Comparison of ENCODE assay signal across 8 cellular contexts in the genomic region with DNA sequence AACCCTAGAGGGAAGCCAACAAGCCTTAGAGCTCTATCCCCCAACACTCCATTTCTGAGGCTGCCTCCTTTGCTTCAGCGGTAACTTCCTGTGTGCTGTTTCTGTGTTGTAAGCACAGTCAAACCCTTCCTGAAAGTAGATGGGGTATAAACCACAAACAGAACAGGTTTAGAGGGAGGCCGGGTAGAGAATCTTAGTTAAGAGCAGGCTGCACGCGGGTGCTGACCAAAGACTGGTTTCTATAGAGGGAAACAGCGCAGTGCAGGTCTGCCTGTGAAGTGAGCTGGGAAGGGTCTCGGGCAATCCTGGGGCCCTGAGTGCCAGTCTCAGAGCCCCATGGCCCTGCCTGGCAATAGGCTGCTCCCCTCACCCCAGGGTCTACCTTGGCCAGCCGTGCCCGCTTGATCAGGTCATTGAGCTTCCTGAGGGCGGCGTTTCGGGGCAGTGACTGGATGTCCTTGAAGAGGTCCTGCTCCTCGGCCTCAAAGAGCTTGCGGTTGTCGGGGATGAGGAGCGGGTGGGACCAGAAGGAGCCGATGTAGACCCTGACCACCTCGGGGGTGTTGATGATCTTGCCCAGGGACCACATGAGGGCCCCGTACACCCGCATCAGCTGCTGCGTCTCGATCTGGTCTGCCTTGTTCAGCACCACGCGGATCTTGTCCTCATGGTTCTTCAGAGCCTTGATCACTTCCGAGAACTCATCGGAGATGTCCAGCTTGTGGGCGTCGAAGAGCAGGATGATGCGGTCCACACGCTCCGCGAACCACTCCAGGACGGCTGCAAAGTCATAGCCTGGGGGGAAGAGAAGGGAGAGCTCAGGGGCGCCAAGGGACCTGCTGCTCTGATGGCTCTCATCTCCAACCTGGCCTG. TPM values are rescaled to one million over a fixed set of nuclear protein-coding genes. Genes with fewer than 3 reads are reported as not detected.
DNase-seq lines count a peak whose midpoint lies in the region; ATAC-seq and TF ChIP-seq lines count a peak whose summit lies in the region.

No MANE protein-coding gene starts in this region.

- H3K27me3 Mint-ChIP-seq in HFFc6 (ENCODE audit: insufficient read depth), result peaks cover 1% of the 10 kb centered on the region; the same call in 1 of the 2 replicates

- peak overlapping the region; percentile 44 for H3K27ac ChIP-seq in adipose tissue (ENCODE audit: low read depth, low read length)

- ATAC-seq in GM18519 (IDR thresholded peaks at IDR 0.05; ENCODE audit: low FRiP score, unreplicated experiment) (peak; percentile 34), SK-N-SH treated with all-trans-retinoic acid at 6 μM for 48 hours (no peak)
- ATAC-seq in stimulated activated effector memory CD8-positive, alpha-beta T cell treated with anti-CD3 and anti-CD28 coated beads, Interleukin-12 subunit alpha, Interleukin-12 subunit beta, amount 100 ng/mL, for 72 hours, result peak; percentile 83

- peaks cover 50% of the 10 kb centered on the region for H3K4me1 Mint-ChIP-seq in HFFc6 (ENCODE audit: low read depth)
- peaks cover 88% of the 10 kb centered on the region for H3K4me1 Mint-ChIP-seq in stimulated activated effector memory CD8-positive, alpha-beta T cell treated with anti-CD3 and anti-CD28 coated beads, Interleukin-12 subunit alpha, Interleukin-12 subunit beta, amount 100 ng/mL, for 72 hours

- H3K36me3 Mint-ChIP-seq in HFFc6 (ENCODE audit: low read depth), result peaks cover 18% of the 10 kb centered on the region
- H3K36me3 Mint-ChIP-seq in stimulated activated effector memory CD8-positive, alpha-beta T cell treated with anti-CD3 and anti-CD28 coated beads, Interleukin-12 subunit alpha, Interleukin-12 subunit beta, amount 100 ng/mL, for 72 hours, result peaks cover 79% of the 10 kb centered on the region

- H3K9me3 Mint-ChIP-seq in HFFc6, result no peaks in the 10 kb centered on the region
- no peaks in the 10 kb centered on the region for H3K9me3 Mint-ChIP-seq in stimulated activated effector memory CD8-positive, alpha-beta T cell treated with anti-CD3 and anti-CD28 coated beads, Interleukin-12 subunit alpha, Interleukin-12 subunit beta, amount 100 ng/mL, for 72 hours

- H3K27ac Mint-ChIP-seq in HFFc6, result peak overlapping the region; percentile 43; the same call in 1 of the 2 replicates
- peak overlapping the region; percentile 97 for H3K27ac Mint-ChIP-seq in stimulated activated effector memory CD8-positive, alpha-beta T cell treated with anti-CD3 and anti-CD28 coated beads, Interleukin-12 subunit alpha, Interleukin-12 subunit beta, amount 100 ng/mL, for 72 hours

- no peak for DNase-seq in HFFc6
- DNase-seq in MV-4-11 (lab: John Stamatoyannopoulos, UW), result peak; percentile 89
- peak in 1 of 2 donors; percentile 87 for DNase-seq in stimulated activated effector memory CD8-positive, alpha-beta T cell treated with anti-CD3 and anti-CD28 coated beads, Interleukin-12 subunit alpha, Interleukin-12 subunit beta, amount 100 ng/mL, for 72 hours (ENCODE audit: low spot score in 2 of 2)
- DNase-seq in COR-L47 (lab: John Stamatoyannopoulos, UW), result no peak
- no peak for DNase-seq in D341Med (ENCODE audit: low spot score)

- H3K4me3 Mint-ChIP-seq in HFFc6, result no peak overlapping the region
- H3K4me3 Mint-ChIP-seq in stimulated activated effector memory CD8-positive, alpha-beta T cell treated with anti-CD3 and anti-CD28 coated beads, Interleukin-12 subunit alpha, Interleukin-12 subunit beta, amount 100 ng/mL, for 72 hours, result peak overlapping the region; percentile 87

- 74 to 86% (median 78%) methylated on average over 33 of the region's 33 CpGs for WGBS in adipose tissue, 3 donors

- no peak for TF ChIP-seq CTCF in HFFc6 (IDR thresholded peaks at IDR 0.05)

TF ChIP-seq in SK-N-SH treated with all-trans-retinoic acid at 6 μM for 48 hours, 23 proteins besides CTCF, POLR2A, EP300 and RAD21:
- TF ChIP-seq POU6F1 (CRISPR knock-in tag; IDR thresholded peaks at IDR 0.05; ENCODE audit: borderline replicate concordance, low read depth), result no peak
- no peak for TF ChIP-seq TCF4 (CRISPR knock-in tag; IDR thresholded peaks at IDR 0.05; ENCODE audit: borderline replicate concordance)
TF ChIP-seq in SK-N-SH treated with all-trans-retinoic acid at 6 μM for 48 hours: peak in this region for 0.

RNA-seq across cellular contexts. Expression of gene CDC42BPG, which starts 15.3 kb away (rescaled TPM):
- under 1 TPM in 5 of 6 experiments, not detected in 1; 0.02 to 0.21 (median 0.05) TPM for total RNA-seq in HFFc6 (2021; fragmentation: NEBNext Ultra II Directional; extraction: Animal tissue kit (Norgen Biotek cat#: 25700))
- polyA plus RNA-seq in adipose tissue, result 1 to 10 TPM in 2 of 3 donors, under 1 TPM in 1; 0.90 to 9.7 (median 1.4) TPM

RNA-seq across cellular contexts. Expression of gene EHD1, which starts 18.6 kb away (rescaled TPM):
- 100 to 1,000 TPM; 189 to 227 (median 197) TPM for total RNA-seq in HFFc6 (2021; fragmentation: NEBNext Ultra II Directional; extraction: Animal tissue kit (Norgen Biotek cat#: 25700))
- 10 to 100 TPM; 10.3 to 68.5 (median 22.9) TPM for polyA plus RNA-seq in adipose tissue

RNA-seq across cellular contexts. Expression of gene MEN1, which starts 49.4 kb away (rescaled TPM):
- 10 to 100 TPM; 23.9 to 35.5 (median 26.9) TPM for total RNA-seq in HFFc6 (2021; fragmentation: NEBNext Ultra II Directional; extraction: Animal tissue kit (Norgen Biotek cat#: 25700))
- 10 to 100 TPM; 13.9 to 15.7 (median 14.6) TPM for polyA plus RNA-seq in adipose tissue

RNA-seq across cellular contexts. Expression of gene MAP4K2, which starts 56.8 kb away (rescaled TPM):
- 10 to 100 TPM; 18.0 to 21.6 (median 20.9) TPM for total RNA-seq in HFFc6 (2021; fragmentation: NEBNext Ultra II Directional; extraction: Animal tissue kit (Norgen Biotek cat#: 25700))
- polyA plus RNA-seq in adipose tissue, result 10 to 100 TPM in 2 of 3 donors, 1 to 10 TPM in 1; 6.4 to 23.2 (median 15.4) TPM

RNA-seq across cellular contexts. Expression of gene ATG2A, which starts 57.2 kb away (rescaled TPM):
- total RNA-seq in HFFc6 (2021; fragmentation: NEBNext Ultra II Directional; extraction: Animal tissue kit (Norgen Biotek cat#: 25700)), result 10 to 100 TPM; 19.0 to 21.7 (median 20.0) TPM
- polyA plus RNA-seq in adipose tissue, result 10 to 100 TPM; 12.4 to 14.7 (median 14.5) TPM
